Comparison of ENCODE assay signal across 1 cellular context in the genomic region with DNA sequence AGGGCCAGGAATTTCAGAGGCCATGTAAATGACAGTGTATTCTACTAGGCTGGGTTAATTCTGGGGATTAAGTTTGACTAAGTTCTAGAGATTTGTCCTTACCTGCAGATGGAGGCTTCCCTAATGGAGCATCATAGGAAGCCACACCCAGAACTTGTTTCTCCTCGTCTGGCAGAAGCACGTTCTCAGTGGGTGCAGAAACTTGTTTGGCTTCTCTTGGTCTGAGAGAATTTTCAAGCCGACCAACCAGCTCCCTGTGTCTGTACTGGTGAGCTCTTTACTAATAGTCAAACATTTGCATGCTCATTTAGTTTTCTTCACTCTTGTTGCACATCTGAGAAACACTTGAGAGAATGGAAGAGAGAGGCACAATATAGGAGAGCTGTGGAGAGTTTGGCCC.
TF ChIP-seq lines count a peak whose summit lies in the region.

No MANE protein-coding gene starts in this region.

TF ChIP-seq in WTC11, 78 proteins besides CTCF, POLR2A, EP300 and RAD21 (continued from another document):
- TF ChIP-seq E2F4 (CRISPR knock-in tag; IDR thresholded peaks at IDR 0.05; ENCODE audit: borderline replicate concordance, low read depth) (no peak), EMX1 (CRISPR knock-in tag; IDR thresholded peaks at IDR 0.05) (no peak), STAT6 (CRISPR knock-in tag; conservative IDR thresholded peaks at IDR 0.05; ENCODE audit: low read depth) (no peak), FOXK1 (CRISPR knock-in tag; IDR thresholded peaks at IDR 0.05) (no peak), ZNF232 (CRISPR knock-in tag; IDR thresholded peaks at IDR 0.05) (no peak), CBFB (CRISPR knock-in tag; IDR thresholded peaks at IDR 0.05; ENCODE audit: low read depth) (no peak), IRF1 (CRISPR knock-in tag; IDR thresholded peaks at IDR 0.05) (no peak), TP53 (CRISPR knock-in tag; IDR thresholded peaks at IDR 0.05) (no peak), RORB (CRISPR knock-in tag; IDR thresholded peaks at IDR 0.05) (no peak)
